22 cellular contexts compared by ENCODE assay signal in genomic region chr1:173362543-173362942, GRCh38.
A peak's percentile ranks its signal among the peaks of the same experiment; 100 is the strongest.
DNase-seq lines count a peak whose midpoint lies in the region; FAIRE-seq and TF ChIP-seq lines count a peak whose summit lies in the region.
"Had no signal": no experiment of that assay in that cellular context is flagged by ENCODE, and none has a peak within 500 bp of the region (broad histone marks: within the 10 kb centered on the region; RNA-seq: fewer than 3 reads in every experiment).

No MANE protein-coding gene starts in this region.

- dilution Hi-C loops in keratinocyte (cut with MboI; ENCODE audit: extremely low pct_ligation_motif_present, low sequenced_read_pairs): no loop called here

- no peaks in the 10 kb centered on the region for H3K9me1 ChIP-seq in keratinocyte (ENCODE audit: control insufficient read depth, extremely low read depth, insufficient read depth, low read length)

- no peaks in the 10 kb centered on the region for H3K27me3 ChIP-seq in astrocyte (ENCODE audit: insufficient read depth, low read length)
- peaks cover 3% of the 10 kb centered on the region for H3K27me3 ChIP-seq in bronchial epithelial cell (ENCODE audit: control insufficient read depth, insufficient read depth, low read length)
- peaks cover 3% of the 10 kb centered on the region for H3K27me3 ChIP-seq in keratinocyte (ENCODE audit: control insufficient read depth, extremely low read depth, insufficient read depth, low read length)
- H3K27me3 ChIP-seq in neural progenitor cell: no peaks in the 10 kb centered on the region
- no peaks in the 10 kb centered on the region for H3K27me3 ChIP-seq in CD8-positive, alpha-beta memory T cell (ENCODE audit: insufficient read depth, low read length, poor library complexity, severe bottlenecking)
- H3K27me3 ChIP-seq: BE2C, BLaER1 had no signal

- H2AFZ ChIP-seq in astrocyte (ENCODE audit: low read depth, low read length) (no peak overlapping the region), keratinocyte (ENCODE audit: control insufficient read depth, low read length) (no peak overlapping the region), neural progenitor cell (replicated peaks) (no peak overlapping the region)

- H3K9me3 ChIP-seq in astrocyte (ENCODE audit: insufficient read depth, low read depth, low read length) (no peaks in the 10 kb centered on the region), keratinocyte (ENCODE audit: control insufficient read depth, low read depth, low read length) (no peaks in the 10 kb centered on the region), neural progenitor cell (ENCODE audit: low read depth) (no peaks in the 10 kb centered on the region)
- no peaks in the 10 kb centered on the region for H3K9me3 ChIP-seq in CD8-positive, alpha-beta memory T cell (ENCODE audit: low read length)
- H3K9me3 ChIP-seq: BE2C, BLaER1, Caco-2 had no signal

- H3F3A ChIP-seq in neural progenitor cell (ENCODE audit: low read depth): no peaks in the 10 kb centered on the region

- H3K4me1 ChIP-seq in astrocyte (ENCODE audit: insufficient read depth, low read length) (no peaks in the 10 kb centered on the region), keratinocyte (ENCODE audit: control insufficient read depth, extremely low read depth, insufficient read depth, low read length) (no peaks in the 10 kb centered on the region), neural progenitor cell (no peaks in the 10 kb centered on the region)
- H3K4me1 ChIP-seq in CD8-positive, alpha-beta memory T cell (ENCODE audit: insufficient read depth, low read length): peaks cover 9% of the 10 kb centered on the region
- H3K4me1 ChIP-seq: BE2C, BLaER1, Caco-2 had no signal

- H3K9ac ChIP-seq in astrocyte (ENCODE audit: low read length) (no peak overlapping the region), keratinocyte (ENCODE audit: control insufficient read depth, extremely low read depth, insufficient read depth, low read length) (no peak overlapping the region), neural progenitor cell (no peak overlapping the region)
- H3K9ac ChIP-seq: BLaER1 had no signal

- no peak overlapping the region for H3K27ac Mint-ChIP-seq in astrocyte (ENCODE audit: unreplicated experiment)
- H3K27ac Mint-ChIP-seq in neural progenitor cell: no peak overlapping the region
- H3K27ac Mint-ChIP-seq in CD8-positive, alpha-beta memory T cell: no peak overlapping the region
- H3K27ac Mint-ChIP-seq: CD4-positive, CD25-positive, alpha-beta regulatory T cell had no signal

- no peak overlapping the region for H3K27ac ChIP-seq in astrocyte (ENCODE audit: low read depth, low read length)
- no peak overlapping the region for H3K27ac ChIP-seq in keratinocyte (ENCODE audit: control insufficient read depth, insufficient read depth, low read length)
- H3K27ac ChIP-seq in neural progenitor cell: no peak overlapping the region
- H3K27ac ChIP-seq in CD8-positive, alpha-beta memory T cell (ENCODE audit: low read depth, low read length): no peak overlapping the region
- H3K27ac ChIP-seq: BLaER1 had no signal

- H3K36me3 ChIP-seq in astrocyte (ENCODE audit: insufficient read depth, low read length) (no peaks in the 10 kb centered on the region), bronchial epithelial cell (ENCODE audit: control insufficient read depth, insufficient read depth, low read length) (no peaks in the 10 kb centered on the region), keratinocyte (ENCODE audit: control insufficient read depth in 2 of 2, extremely low read depth in 1 of 2, insufficient read depth in 2 of 2, low read length in 2 of 2) (no peaks in the 10 kb centered on the region), neural progenitor cell (no peaks in the 10 kb centered on the region)
- H3K36me3 ChIP-seq in CD8-positive, alpha-beta memory T cell (ENCODE audit: insufficient read depth, low read length): no peaks in the 10 kb centered on the region
- H3K36me3 ChIP-seq: BE2C, BLaER1 had no signal

- no peak overlapping the region for H3K4me3 Mint-ChIP-seq in astrocyte (ENCODE audit: unreplicated experiment)
- H3K4me3 Mint-ChIP-seq in neural progenitor cell: no peak overlapping the region
- peak overlapping the region in 1 of 7 donors; percentile 37 for H3K4me3 Mint-ChIP-seq in CD8-positive, alpha-beta memory T cell
- H3K4me3 Mint-ChIP-seq: CD14-positive monocyte; CD4-positive, alpha-beta memory T cell; CD4-positive, CD25-positive, alpha-beta regulatory T cell had no signal

- FAIRE-seq in astrocyte (lab: Jason Lieb, UNC) (no peak), bronchial epithelial cell (lab: Jason Lieb, UNC) (peak; percentile 83), keratinocyte (lab: Jason Lieb, UNC) (peak; percentile 23)
- FAIRE-seq: A204.1, G401.6, GM12878, GM19239 had no signal

- H4K20me1 ChIP-seq in astrocyte (ENCODE audit: insufficient read depth, low read length): no peaks in the 10 kb centered on the region
- no peaks in the 10 kb centered on the region for H4K20me1 ChIP-seq in keratinocyte (ENCODE audit: control insufficient read depth, extremely low read depth, insufficient read depth, low read length)
- H4K20me1 ChIP-seq in neural progenitor cell (ENCODE audit: low read depth): no peaks in the 10 kb centered on the region
- H4K20me1 ChIP-seq: BLaER1 had no signal

- no peak for TF ChIP-seq CTCF in astrocyte (IDR thresholded peaks at IDR 0.05; ENCODE audit: insufficient read depth, low read depth, low read length)
- no peak for TF ChIP-seq CTCF in bronchial epithelial cell (IDR thresholded peaks at IDR 0.05; ENCODE audit: insufficient read depth, low read length, severe bottlenecking)
- no peak for TF ChIP-seq CTCF in keratinocyte (optimal IDR thresholded peaks at IDR 0.05 in 1 of 3, IDR thresholded peaks at IDR 0.05 in 1 of 3, conservative IDR thresholded peaks at IDR 0.05 in 1 of 3; ENCODE audit: extremely low read depth in 1 of 3, insufficient read depth in 2 of 3, low read length in 3 of 3)
- no peak for TF ChIP-seq CTCF in neural progenitor cell (IDR thresholded peaks at IDR 0.05)

- DNase-seq in astrocyte (ENCODE audit: low read depth): peak; percentile 84
- no peak for DNase-seq in bronchial epithelial cell (ENCODE audit: low read depth)
- DNase-seq in keratinocyte (ENCODE audit: low read depth, low spot score): no peak
- DNase-seq in NCI-H226: no peak
- DNase-seq in neural progenitor cell (ENCODE audit: low spot score): no peak
- DNase-seq in stimulated activated naive CD4-positive, alpha-beta T cell (lab: John Stamatoyannopoulos, UW): no peak
- no peak for DNase-seq in CD8-positive, alpha-beta memory T cell
- DNase-seq: 8988T; ACHN; BE2C; C1 segment of cervical spinal cord; Caco-2; Calu3; CD4-positive, alpha-beta memory T cell; CD4-positive, CD25-positive, alpha-beta regulatory T cell; DMS79 treated with DMSO at 0.1 percent for 48 hours had no signal

- H3K27me3 Mint-ChIP-seq in astrocyte (ENCODE audit: low read depth, unreplicated experiment) (peaks cover 5% of the 10 kb centered on the region), neural progenitor cell (ENCODE audit: insufficient read depth, low read depth) (peaks cover 4% of the 10 kb centered on the region)
- no peaks in the 10 kb centered on the region for H3K27me3 Mint-ChIP-seq in CD8-positive, alpha-beta memory T cell
- H3K27me3 Mint-ChIP-seq: CD4-positive, alpha-beta memory T cell; CD4-positive, CD25-positive, alpha-beta regulatory T cell had no signal

- H3K4me1 Mint-ChIP-seq in astrocyte (ENCODE audit: low read depth, unreplicated experiment): no peaks in the 10 kb centered on the region
- H3K4me1 Mint-ChIP-seq in neural progenitor cell: no peaks in the 10 kb centered on the region
- H3K4me1 Mint-ChIP-seq in CD8-positive, alpha-beta memory T cell: peaks cover 13 to 23% (median 18%) of the 10 kb centered on the region in 3 donors

- H3K79me2 ChIP-seq in astrocyte (ENCODE audit: insufficient read depth, low read length): no peaks in the 10 kb centered on the region
- H3K79me2 ChIP-seq in keratinocyte (ENCODE audit: control insufficient read depth, insufficient read depth, low read length): no peaks in the 10 kb centered on the region
- H3K79me2 ChIP-seq in neural progenitor cell (ENCODE audit: low read depth): no peaks in the 10 kb centered on the region

- H3K4me3 ChIP-seq in astrocyte (ENCODE audit: insufficient read depth, low read depth, low read length): no peak overlapping the region
- H3K4me3 ChIP-seq in bronchial epithelial cell (ENCODE audit: low read depth, low read length): no peak overlapping the region
- no peak overlapping the region for H3K4me3 ChIP-seq in keratinocyte (ENCODE audit: control insufficient read depth in 2 of 3, extremely low read depth in 1 of 3, insufficient read depth in 2 of 3, low read depth in 1 of 3, low read length in 3 of 3)
- H3K4me3 ChIP-seq in neural progenitor cell: no peak overlapping the region
- H3K4me3 ChIP-seq in CD8-positive, alpha-beta memory T cell (ENCODE audit: low read length): no peak overlapping the region
- H3K4me3 ChIP-seq: BLaER1, GM12878 had no signal

- POLR2A ChIA-PET in CD8-positive, alpha-beta memory T cell (lab: Charles Lee): no interaction called here

- H3K36me3 Mint-ChIP-seq in astrocyte (ENCODE audit: low read depth, unreplicated experiment) (no peaks in the 10 kb centered on the region), neural progenitor cell (no peaks in the 10 kb centered on the region)
- peaks cover 0 to 10% (median 5%) of the 10 kb centered on the region in 3 donors for H3K36me3 Mint-ChIP-seq in CD8-positive, alpha-beta memory T cell
- H3K36me3 Mint-ChIP-seq: CD14-positive monocyte had no signal

- no peaks in the 10 kb centered on the region for H3K9me3 Mint-ChIP-seq in astrocyte (ENCODE audit: unreplicated experiment)
- no peaks in the 10 kb centered on the region for H3K9me3 Mint-ChIP-seq in neural progenitor cell
- H3K9me3 Mint-ChIP-seq in CD8-positive, alpha-beta memory T cell: no peaks in the 10 kb centered on the region

- CTCF ChIA-PET in CD8-positive, alpha-beta memory T cell (lab: Charles Lee): interaction anchor here (0.9 kb wide), 1 partner anchor 81 kb away, joined by 3 read pairs; no protein-coding TSS in a partner anchor

- no peak overlapping the region for H3K4me2 ChIP-seq in astrocyte (ENCODE audit: low read length)
- H3K4me2 ChIP-seq in keratinocyte (ENCODE audit: control insufficient read depth, extremely low read depth, insufficient read depth, low read depth, low read length): no peak overlapping the region
- H3K4me2 ChIP-seq in neural progenitor cell: no peak overlapping the region
- H3K4me2 ChIP-seq: BLaER1 had no signal
